ENCODE assay signal across 13 cellular contexts in the genomic region with DNA sequence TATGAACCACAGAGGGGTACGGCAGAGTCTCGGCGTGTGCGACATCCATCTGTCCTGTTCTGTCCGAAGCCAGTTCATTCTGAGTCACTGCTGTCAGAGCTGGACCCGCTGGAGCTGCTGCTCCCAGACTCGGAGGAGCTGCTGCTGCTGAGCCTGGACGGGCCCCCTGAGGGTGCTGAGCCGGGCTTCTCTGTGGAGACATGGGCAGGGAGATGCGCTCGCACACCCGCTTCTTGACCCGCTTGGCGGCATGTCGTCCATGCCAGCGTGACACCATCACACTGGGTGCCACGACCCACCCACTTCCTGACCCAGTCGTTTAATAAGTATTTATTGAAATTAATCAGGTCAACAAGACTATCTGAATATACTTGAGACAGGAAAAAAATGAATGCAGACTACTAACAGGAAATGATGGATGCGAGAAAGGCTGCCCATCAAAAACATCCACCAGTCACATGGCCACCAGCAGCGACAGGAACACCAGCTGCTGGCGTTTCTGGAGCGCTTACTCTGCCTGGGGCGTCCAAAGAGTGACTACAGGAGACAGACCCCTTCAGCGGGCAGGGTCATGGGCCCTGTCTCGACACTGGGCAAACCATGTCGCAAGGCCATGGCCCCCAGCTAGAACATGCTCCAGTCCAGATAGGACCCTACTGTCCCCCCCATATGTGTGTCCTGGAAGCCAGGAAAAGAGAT. TPM values are rescaled to one million over a fixed set of nuclear protein-coding genes. Genes with fewer than 3 reads are reported as not detected.
DNase-seq lines count a peak whose midpoint lies in the region; ATAC-seq and TF ChIP-seq lines count a peak whose summit lies in the region.
"Had no signal": no experiment of that assay in that cellular context is flagged by ENCODE, and none has a peak within 500 bp of the region (broad histone marks: within the 10 kb centered on the region; RNA-seq: fewer than 3 reads in every experiment).

No MANE protein-coding gene starts in this region.

- no peaks in the 10 kb centered on the region for H3K27me3 Mint-ChIP-seq in IgD-negative memory B cell
- no peaks in the 10 kb centered on the region for H3K27me3 Mint-ChIP-seq in nephron progenitor cell (ENCODE audit: low read depth, poor library complexity)
- H3K27me3 Mint-ChIP-seq: B cell; CD4-positive, alpha-beta memory T cell had no signal

- H3K4me3 Mint-ChIP-seq in IgD-negative memory B cell = no peak overlapping the region
- no peak overlapping the region for H3K4me3 Mint-ChIP-seq in nephron progenitor cell
- H3K4me3 Mint-ChIP-seq: B cell; CD4-positive, alpha-beta memory T cell had no signal

- intact Hi-C loops in Right ventricle myocardium inferior (cut with DNase I) = no loop called here
- intact Hi-C loops in left ventricle myocardium inferior (cut with micrococcal nuclease) = no loop called here
- intact Hi-C loops in spleen (cut with DNase I; ENCODE audit: low total_unique reads) = no loop called here

- no peak for TF ChIP-seq POLR2A in spleen (IDR thresholded peaks at IDR 0.05)

- H3K27me3 ChIP-seq in left ventricle myocardium inferior (ENCODE audit: low read depth) (no peaks in the 10 kb centered on the region), spleen (replicated peaks in 1 of 7) (no peaks in the 10 kb centered on the region)

- TF ChIP-seq CTCF in left ventricle myocardium inferior (IDR thresholded peaks at IDR 0.05; ENCODE audit: borderline replicate concordance) (no peak), nephron progenitor cell (IDR thresholded peaks at IDR 0.05) (no peak), spleen (IDR thresholded peaks at IDR 0.05 in 8 of 11, conservative IDR thresholded peaks at IDR 0.05 in 3 of 11) (no peak)

- H3K36me3 Mint-ChIP-seq in IgD-negative memory B cell (peaks cover 4% of the 10 kb centered on the region), nephron progenitor cell (ENCODE audit: low read depth) (peaks cover 64% of the 10 kb centered on the region)

- H3K36me3 ChIP-seq in left ventricle myocardium inferior (peaks cover 86% of the 10 kb centered on the region), spleen (peaks cover 0 to 100% (median 81%) of the 10 kb centered on the region in 6 donors)

- H3K4me3 ChIP-seq in left ventricle myocardium inferior = no peak overlapping the region
- no peak overlapping the region for H3K4me3 ChIP-seq in spleen

- H3K4me1 ChIP-seq in left ventricle myocardium inferior (no peaks in the 10 kb centered on the region), spleen (no peaks in the 10 kb centered on the region)

- H3K27ac ChIP-seq in left ventricle myocardium inferior (replicated peaks) (no peak overlapping the region), spleen (no peak overlapping the region)

- H3K9me3 Mint-ChIP-seq in IgD-negative memory B cell = no peaks in the 10 kb centered on the region
- peaks cover 10% of the 10 kb centered on the region for H3K9me3 Mint-ChIP-seq in nephron progenitor cell

- H3K9me3 ChIP-seq in left ventricle myocardium inferior (replicated peaks) (peaks cover 18% of the 10 kb centered on the region), spleen (peaks cover 0 to 18% (median 14%) of the 10 kb centered on the region in 8 donors)

- peak; percentile 59 for DNase-seq in Right ventricle myocardium inferior (ENCODE audit: missing footprints)
- no peak for DNase-seq in left ventricle myocardium inferior
- DNase-seq in nephron progenitor cell = no peak
- peak; percentile 63 for DNase-seq in spleen
- DNase-seq in DMS53 (lab: John Stamatoyannopoulos, UW) = no peak
- DNase-seq in NCI-H774 (lab: John Stamatoyannopoulos, UW) = no peak
- DNase-seq: C1 segment of cervical spinal cord; CD4-positive, alpha-beta memory T cell; DMS153; IMR-90 had no signal

- H3K27ac Mint-ChIP-seq in IgD-negative memory B cell (peak overlapping the region in 2 of 3 donors; percentile 18 to 71), nephron progenitor cell (peak overlapping the region; percentile 18)
- H3K27ac Mint-ChIP-seq: B cell had no signal

- H3K4me1 Mint-ChIP-seq in IgD-negative memory B cell (no peaks in the 10 kb centered on the region), nephron progenitor cell (peaks cover 8% of the 10 kb centered on the region)
- H3K4me1 Mint-ChIP-seq: B cell had no signal

- peak; percentile 23 for ATAC-seq in Right ventricle myocardium inferior
- ATAC-seq: HCT116 had no signal

- 93 to 95% (median 94%) methylated on average over 26 of the region's 26 CpGs for WGBS in spleen, 5 donors

RNA-seq across cellular contexts. Expression of a gene that starts 8.4 kb away (rescaled TPM):
- total RNA-seq in Right ventricle myocardium inferior (6.2 TPM), left ventricle myocardium inferior (5.7 TPM), spleen (10 to 100 TPM in 5 of 7 donors, 1 to 10 TPM in 2; 9.5 to 13.2 (median 11.3) TPM)
- polyA plus RNA-seq in IgD-negative memory B cell (26.5 TPM), spleen (10 to 100 TPM in 1 of 3 donors, 1 to 10 TPM in 2; 6.9 to 10.2 (median 9.8) TPM)

RNA-seq across cellular contexts. Expression of a gene that starts 34.2 kb away (rescaled TPM):
- total RNA-seq in Right ventricle myocardium inferior = 31.6 TPM
- total RNA-seq in left ventricle myocardium inferior = 24.7 TPM
- polyA plus RNA-seq in IgD-negative memory B cell = 35.7 TPM
- 10 to 100 TPM; 21.3 to 54.0 (median 35.9) TPM for total RNA-seq in spleen
- 10 to 100 TPM in 1 of 3 donors, 1 to 10 TPM in 2; 5.9 to 12.6 (median 6.1) TPM for polyA plus RNA-seq in spleen

RNA-seq across cellular contexts. Expression of a gene that starts 41.5 kb away (rescaled TPM):
- total RNA-seq in Right ventricle myocardium inferior (7.6 TPM), left ventricle myocardium inferior (4.1 TPM), spleen (10 to 100 TPM; 17.9 to 39.2 (median 31.3) TPM)
- polyA plus RNA-seq in IgD-negative memory B cell (28.7 TPM), spleen (10 to 100 TPM; 14.2 to 25.0 (median 15.0) TPM)

Comparison
In these comparisons a context has a peak if more than half of its experiments do, and no peak if none do; other contexts are left out.
1. DNase-seq: peak in Right ventricle myocardium inferior (single experiment) and spleen (single experiment); none in left ventricle myocardium inferior (single experiment), nephron progenitor cell (single experiment), DMS53 (single experiment) and NCI-H774 (single experiment).